20 cellular contexts compared by ENCODE assay signal in the genomic region with DNA sequence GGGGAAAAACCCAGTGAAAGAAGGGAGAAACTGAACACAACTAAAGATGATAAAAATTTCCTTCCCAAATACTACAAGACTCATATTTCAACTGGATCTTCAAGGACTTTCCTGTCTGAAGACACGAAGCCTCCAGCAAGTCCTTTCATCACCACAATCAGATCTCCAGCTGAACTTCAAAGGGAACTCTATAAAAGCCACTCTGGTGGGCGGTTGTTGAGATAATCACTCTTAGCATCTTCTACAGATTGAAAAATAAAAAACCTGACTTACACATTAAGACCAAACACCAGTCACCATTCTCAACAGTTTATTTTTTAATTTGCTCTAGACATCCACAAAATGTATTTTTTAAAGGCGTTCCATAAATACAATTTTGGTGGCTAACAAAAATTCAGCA. TPM values are rescaled to one million over a fixed set of nuclear protein-coding genes. Genes with fewer than 3 reads are reported as not detected.
A peak's percentile ranks its signal among the peaks of the same experiment; 100 is the strongest.
DNase-seq lines count a peak whose midpoint lies in the region; ATAC-seq, FAIRE-seq and TF ChIP-seq lines count a peak whose summit lies in the region.
"Had no signal": no experiment of that assay in that cellular context is flagged by ENCODE, and none has a peak within 500 bp of the region (broad histone marks: within the 10 kb centered on the region; RNA-seq: fewer than 3 reads in every experiment).

No MANE protein-coding gene starts in this region.

- no peak overlapping the region for H2AFZ ChIP-seq in GM12878 (ENCODE audit: control insufficient read depth, low read depth, low read length)
- no peak overlapping the region for H2AFZ ChIP-seq in osteoblast (ENCODE audit: low read length)

- no peak overlapping the region for H3K4me3 ChIP-seq in Jurkat, Clone E6-1 (ENCODE audit: low read length)
- H3K4me3 ChIP-seq in GM12878 (no peak overlapping the region), osteoblast (ENCODE audit: insufficient read depth, low read length) (no peak overlapping the region)
- H3K4me3 ChIP-seq: heart right ventricle, SK-N-MC had no signal

- no peak for TF ChIP-seq EP300 in GM12878 (IDR thresholded peaks at IDR 0.05; ENCODE audit: borderline replicate concordance in 1 of 2, control insufficient read depth in 1 of 2, low read depth in 2 of 2, low read length in 2 of 2)

- TF ChIP-seq RAD21 in GM12878 (IDR thresholded peaks at IDR 0.05; ENCODE audit: insufficient read depth, low read depth, low read length) = no peak

- in situ Hi-C loops in GM12878 (cut with MboI) = loop anchor here (5.0 to 25.0 kb wide), 2 partner anchors 38 to 298 kb away; a partner anchor contains a TSS

- SMC1A ChIA-PET in GM12878 (lab: Charles Lee; ENCODE audit: uncharacterized antibody, unreplicated experiment) = interaction anchor here (0.6 kb wide), 1 partner anchor 377 kb away, joined by 3 read pairs; no protein-coding TSS in a partner anchor

- H3K27ac ChIP-seq in GM12878 (ENCODE audit: control insufficient read depth, insufficient read depth) (no peak overlapping the region), osteoblast (ENCODE audit: low read depth, low read length) (no peak overlapping the region)
- H3K27ac ChIP-seq: SK-N-MC had no signal

- no peak for FAIRE-seq in GM12878 (lab: Jason Lieb, UNC)
- FAIRE-seq: islet of Langerhans had no signal

- peak overlapping the region; percentile 60 for H3K4me2 ChIP-seq in GM12878 (ENCODE audit: control insufficient read depth, insufficient read depth)
- no peak overlapping the region for H3K4me2 ChIP-seq in osteoblast (ENCODE audit: insufficient read depth, low read length)

- DNase-seq in NCI-H2227 treated with DMSO at 0.1 percent for 48 hours (lab: John Stamatoyannopoulos, UW) (peak; percentile 8), NCI-H2227 (lab: John Stamatoyannopoulos, UW; ENCODE audit: unreplicated experiment) (no peak), GM12878 (ENCODE audit: low read depth, low spot score) (no peak), osteoblast (ENCODE audit: insufficient read length, low spot score, missing footprints) (peak; percentile 53), UCSD-AML1 (lab: John Stamatoyannopoulos, UW; ENCODE audit: unreplicated experiment) (no peak), NOMO-1 treated with dmso at 0.1 percent for 144 hours (lab: John Stamatoyannopoulos, UW; ENCODE audit: unreplicated experiment) (no peak)
- DNase-seq in Jurkat, Clone E6-1 (ENCODE audit: low read depth, low spot score) = peak; percentile 22
- DNase-seq: activated CD4-positive, alpha-beta T cell treated with anti-CD3 and anti-CD28 coated beads, Interleukin-2, amount 50 U/mL, for 48 hours; activated naive CD4-positive, alpha-beta T cell treated with anti-CD3 and anti-CD28 coated beads, Interleukin-2, amount 50 U/mL, for 16 hours; activated T-cell treated with anti-CD3 and anti-CD28 coated beads, Interleukin-2, amount 50 U/mL, for 24 hours; H7; heart right ventricle; naive thymus-derived CD4-positive, alpha-beta T cell; NCI-H187 treated with DMSO at 0.1 percent for 48 hours; NCI-H524; PC-3; stimulated activated naive CD4-positive, alpha-beta T cell treated with Interleukin-2 at 50 U/mL for 16 hours had no signal

- no peaks in the 10 kb centered on the region for H3K36me3 ChIP-seq in GM12878 (ENCODE audit: control insufficient read depth in 2 of 2, insufficient read depth in 2 of 2, low read length in 1 of 2)
- no peaks in the 10 kb centered on the region for H3K36me3 ChIP-seq in osteoblast (ENCODE audit: insufficient read depth, low read length)
- H3K36me3 ChIP-seq: heart right ventricle had no signal

- H3K4me1 ChIP-seq in GM12878 (ENCODE audit: control insufficient read depth, insufficient read depth, low read length) (peaks cover 5% of the 10 kb centered on the region), osteoblast (ENCODE audit: insufficient read depth, low read length) (peaks cover 11% of the 10 kb centered on the region)

- peaks cover 2% of the 10 kb centered on the region; the same call in 2 of the 3 replicates for H3K9me3 ChIP-seq in GM12878 (replicated peaks; ENCODE audit: control insufficient read depth, insufficient read depth, low read length)
- H3K9me3 ChIP-seq in osteoblast (ENCODE audit: low read depth, low read length) = no peaks in the 10 kb centered on the region
- H3K9me3 ChIP-seq: heart right ventricle had no signal

- 25% methylated on average over 3 of the region's 3 CpGs for WGBS in GM12878 (ENCODE audit: insufficient coverage, insufficient replicate concordance, low lambda C conversion rate, missing lambda C conversion rate)

- RAD21 ChIA-PET in GM12878 (lab: Charles Lee; ENCODE audit: unreplicated experiment) = no interaction called here

- intact Hi-C loops in GM12878 (cut with micrococcal nuclease; ENCODE audit: unreplicated experiment) = loop anchor here (5.0 kb wide), 1 partner anchor 303 kb away; a partner anchor contains a TSS

- H3K79me2 ChIP-seq in GM12878 (ENCODE audit: control insufficient read depth, insufficient read depth, low read length) (peaks cover 85% of the 10 kb centered on the region), osteoblast (ENCODE audit: insufficient read depth, low read length) (peaks cover 89% of the 10 kb centered on the region)

- POLR2A ChIA-PET in GM12878 (lab: Charles Lee) = no interaction called here

- TF ChIP-seq POLR2A in GM12878 (IDR thresholded peaks at IDR 0.05; ENCODE audit: low read depth, low read length) = no peak

- ATAC-seq in GM12878 = no peak
- ATAC-seq in HG03108 (IDR thresholded peaks at IDR 0.05; ENCODE audit: unreplicated experiment) = no peak
- ATAC-seq: heart right ventricle; naive thymus-derived CD4-positive, alpha-beta T cell; PC-3 had no signal

- CTCF ChIA-PET in GM12878 (lab: Yijun Ruan, JAX) = interaction anchor here (1.4 to 1.7 kb wide), 3 partner anchors 34 to 42 kb away, joined by 3 to 4 read pairs (median 3); no protein-coding TSS in a partner anchor

- H4K20me1 ChIP-seq in GM12878 (ENCODE audit: control insufficient read depth, insufficient read depth) (no peaks in the 10 kb centered on the region), osteoblast (ENCODE audit: insufficient read depth, low read length) (peaks cover 54% of the 10 kb centered on the region)

- BruUV-seq in GM12878 (replicated peaks; lab: Mats Ljungman, UMichigan) = no TSS peak

- H3K27me3 ChIP-seq in GM12878 (replicated peaks in 1 of 2; ENCODE audit: control insufficient read depth in 2 of 2, insufficient read depth in 2 of 2, low read length in 1 of 2) (no peaks in the 10 kb centered on the region), osteoblast (ENCODE audit: insufficient read depth, low read length) (no peaks in the 10 kb centered on the region)
- H3K27me3 ChIP-seq: heart right ventricle had no signal

- TF ChIP-seq CTCF in GM12878 (IDR thresholded peaks at IDR 0.05 in 2 of 3, conservative IDR thresholded peaks at IDR 0.05 in 1 of 3; ENCODE audit: control insufficient read depth in 2 of 3, extremely low read depth in 1 of 3, insufficient read depth in 1 of 3, low read depth in 3 of 3, low read length in 3 of 3) (no peak), osteoblast (IDR thresholded peaks at IDR 0.05; ENCODE audit: extremely low read depth, low read depth, low read length) (no peak)

- H3K9ac ChIP-seq in GM12878 (ENCODE audit: control insufficient read depth, insufficient read depth, low read length) = no peak overlapping the region

TF ChIP-seq in GM12878, 131 proteins besides CTCF, POLR2A, EP300 and RAD21:
- TF ChIP-seq TCF7 (IDR thresholded peaks at IDR 0.05; ENCODE audit: borderline replicate concordance) = peak; percentile 34
- TF ChIP-seq, protein P1, sequence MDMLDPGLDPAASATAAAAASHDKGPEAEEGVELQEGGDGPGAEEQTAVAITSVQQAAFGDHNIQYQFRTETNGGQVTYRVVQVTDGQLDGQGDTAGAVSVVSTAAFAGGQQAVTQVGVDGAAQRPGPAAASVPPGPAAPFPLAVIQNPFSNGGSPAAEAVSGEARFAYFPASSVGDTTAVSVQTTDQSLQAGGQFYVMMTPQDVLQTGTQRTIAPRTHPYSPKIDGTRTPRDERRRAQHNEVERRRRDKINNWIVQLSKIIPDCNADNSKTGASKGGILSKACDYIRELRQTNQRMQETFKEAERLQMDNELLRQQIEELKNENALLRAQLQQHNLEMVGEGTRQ (IDR thresholded peaks at IDR 0.05; ENCODE audit: borderline replicate concordance, low read depth, low read length) = no peak

RNA-seq across cellular contexts. Expression of a gene that starts 4.4 kb away (rescaled TPM):
- polyA plus RNA-seq in Jurkat, Clone E6-1 (2012; ENCODE audit: insufficient read depth, insufficient read length) = 28.8 TPM
- total RNA-seq in GM12878 (2013; cell fraction: nucleolus; rRNA removed) = 240 and 257 TPM in 2 replicates
- total RNA-seq in GM12878 (2014; rRNA removed) (37.6 and 38.9 TPM in 2 replicates), GM12878 (2014; rRNA removed; fragmentation: Illumina TruSeq; extraction: Trizol) (31.8 and 39.8 TPM in 2 replicates), GM12878 (2021) (26.0 and 30.7 TPM in 2 replicates), osteoblast (37.3 and 41.0 TPM in 2 replicates)
- 17.0 TPM for polyA plus RNA-seq in GM12878 (2011; ENCODE audit: low read depth)
- polyA plus RNA-seq in GM12878 (2011; rRNA removed) (46.8 and 52.3 TPM in 2 replicates), GM12878 (2014; fragmentation: Illumina TruSeq; extraction: Trizol) (30.0 and 42.1 TPM in 2 replicates), GM12878 (2014; fragmentation: Nextera tagmentation; extraction: Ambion mirVana) (10 to 100 TPM; 11.3 to 12.9 TPM), GM12878 (2014; rRNA removed) (23.5 and 27.9 TPM in 2 replicates), GM12878 (2016; fragmentation: Nextera tagmentation; extraction: Ambion mirVana) (10 to 100 TPM; 20.0 to 22.4 TPM)
- 13.8 and 16.8 TPM in 2 replicates for polyA plus RNA-seq in GM12878 (2011; cell fraction: cytosol; rRNA removed)
- polyA plus RNA-seq in GM12878 (2011; cell fraction: nucleus; rRNA removed) = 87.9 and 113 TPM in 2 replicates
- polyA plus RNA-seq in GM12878 (2012) = 21.2 and 23.1 TPM in 2 replicates
- 45.3 and 50.5 TPM in 2 replicates for polyA minus RNA-seq in GM12878 (2011; rRNA and poly(A)+ RNA removed)
- 9.8 and 13.4 TPM in 2 replicates for polyA minus RNA-seq in GM12878 (2011; cell fraction: cytosol; rRNA and poly(A)+ RNA removed)
- 63.3 and 81.1 TPM in 2 replicates for polyA minus RNA-seq in GM12878 (2011; cell fraction: nucleus; rRNA and poly(A)+ RNA removed)

Comparison
In these comparisons a context has a peak if more than half of its experiments do, and no peak if none do; other contexts are left out.
1. DNase-seq: peak in NCI-H2227 treated with DMSO at 0.1 percent for 48 hours (single experiment), Jurkat, Clone E6-1 (single experiment) and osteoblast (single experiment); none in NCI-H2227 (single experiment), GM12878 (single experiment), UCSD-AML1 (single experiment) and NOMO-1 treated with dmso at 0.1 percent for 144 hours (single experiment).